Comparison of ENCODE assay signal across 1 cellular context in genomic region chr20:35619196-35620095, GRCh38.
TF ChIP-seq lines count a peak whose summit lies in the region.

No MANE protein-coding gene starts in this region.

TF ChIP-seq in HepG2, 621 proteins besides CTCF, POLR2A, EP300 and RAD21 (continued from another document and continues in another):
- no peak for TF ChIP-seq ZFP62 (CRISPR knock-in tag; IDR thresholded peaks at IDR 0.05)
- no peak for TF ChIP-seq ZNF253 (CRISPR knock-in tag; IDR thresholded peaks at IDR 0.05; ENCODE audit: borderline replicate concordance)
- TF ChIP-seq ZNF557 (CRISPR knock-in tag; IDR thresholded peaks at IDR 0.05), result peak; percentile 44; the same call in 1 of the 2 replicates
- peak; percentile 98 for TF ChIP-seq ZNF737 (CRISPR knock-in tag; IDR thresholded peaks at IDR 0.05; ENCODE audit: borderline replicate concordance)
- TF ChIP-seq CREM (IDR thresholded peaks at IDR 0.05), result 0 out of 2 replicates have a peak, but pooled peaks have one; percentile 30
- TF ChIP-seq CREM (CRISPR knock-in tag; IDR thresholded peaks at IDR 0.05), result no peak
- TF ChIP-seq CHCHD3 (CRISPR knock-in tag; IDR thresholded peaks at IDR 0.05), result no peak; the same call in 1 of the 2 replicates
- TF ChIP-seq KDM3A (CRISPR knock-in tag; IDR thresholded peaks at IDR 0.05; ENCODE audit: low read depth), result peak; percentile 96
- no peak for TF ChIP-seq SCMH1 (CRISPR knock-in tag; IDR thresholded peaks at IDR 0.05; ENCODE audit: borderline replicate concordance)
- TF ChIP-seq MLXIP (CRISPR knock-in tag; IDR thresholded peaks at IDR 0.05; ENCODE audit: borderline replicate concordance), result peak; percentile 19; the same call in 1 of the 2 replicates
- no peak for TF ChIP-seq PREB (CRISPR knock-in tag; IDR thresholded peaks at IDR 0.05)
- peak; percentile 83; the same call in 2 of the 3 replicates for TF ChIP-seq MXI1 (IDR thresholded peaks at IDR 0.05; ENCODE audit: borderline replicate concordance, low read depth, low read length)
- TF ChIP-seq KDM5B (CRISPR knock-in tag; IDR thresholded peaks at IDR 0.05; ENCODE audit: borderline replicate concordance), result peak; percentile 98
- 0 out of 2 replicates have a peak, but pooled peaks have one; percentile 61 for TF ChIP-seq ZNF674 (CRISPR knock-in tag; IDR thresholded peaks at IDR 0.05; ENCODE audit: low read depth)
- peak; percentile 18; the same call in 1 of the 2 replicates for TF ChIP-seq RFX5 (IDR thresholded peaks at IDR 0.05; ENCODE audit: low read depth, low read length)
- no peak for TF ChIP-seq ZFP36 (IDR thresholded peaks at IDR 0.05; ENCODE audit: borderline replicate concordance, low read depth, low read length, partially characterized antibody)
- peak; percentile 79 for TF ChIP-seq THRA (CRISPR knock-in tag; IDR thresholded peaks at IDR 0.05; ENCODE audit: borderline replicate concordance)
- no peak; the same call in 1 of the 2 replicates for TF ChIP-seq RXRB (CRISPR knock-in tag; IDR thresholded peaks at IDR 0.05; ENCODE audit: borderline replicate concordance)
- 0 out of 2 replicates have a peak, but pooled peaks have one; percentile 67 for TF ChIP-seq MED13 (CRISPR knock-in tag; IDR thresholded peaks at IDR 0.05)
- TF ChIP-seq RAD51 (IDR thresholded peaks at IDR 0.05; ENCODE audit: borderline replicate concordance), result no peak
- TF ChIP-seq ZNF20 (CRISPR knock-in tag; IDR thresholded peaks at IDR 0.05), result no peak
- peak; percentile 95 for TF ChIP-seq ERF (CRISPR knock-in tag; IDR thresholded peaks at IDR 0.05)
- peak; percentile 73; the same call in 1 of the 2 replicates for TF ChIP-seq JUND (CRISPR knock-in tag; IDR thresholded peaks at IDR 0.05)
- no peak for TF ChIP-seq HNF4A (CRISPR knock-in tag; IDR thresholded peaks at IDR 0.05)
- TF ChIP-seq FIP1L1 (IDR thresholded peaks at IDR 0.05; ENCODE audit: borderline replicate concordance, insufficient read depth, low read depth, low read length), result peak; percentile 87; the same call in 1 of the 2 replicates
- 0 out of 2 replicates have a peak, but pooled peaks have one; percentile 81 for TF ChIP-seq NFATC3 (CRISPR knock-in tag; IDR thresholded peaks at IDR 0.05)
- TF ChIP-seq ZBTB33 (CRISPR knock-in tag; IDR thresholded peaks at IDR 0.05), result no peak
- TF ChIP-seq ZNF160 (CRISPR knock-in tag; IDR thresholded peaks at IDR 0.05), result peak; percentile 91; the same call in 1 of the 2 replicates
- TF ChIP-seq CBX1 (IDR thresholded peaks at IDR 0.05; ENCODE audit: low read depth), result peak; percentile 57
- peak; percentile 93; the same call in 1 of the 2 replicates for TF ChIP-seq KLF11 (CRISPR knock-in tag; IDR thresholded peaks at IDR 0.05)
- no peak; the same call in 1 of the 2 replicates for TF ChIP-seq ZNF512 (CRISPR knock-in tag; IDR thresholded peaks at IDR 0.05)
- 0 out of 2 replicates have a peak, but pooled peaks have one; percentile 5 for TF ChIP-seq NCOA5 (CRISPR knock-in tag; IDR thresholded peaks at IDR 0.05)
- no peak for TF ChIP-seq TIGD3 (CRISPR knock-in tag; IDR thresholded peaks at IDR 0.05; ENCODE audit: borderline replicate concordance)
- peak; percentile 25; the same call in 1 of the 2 replicates for TF ChIP-seq ZC3H4 (CRISPR knock-in tag; IDR thresholded peaks at IDR 0.05; ENCODE audit: borderline replicate concordance)
- TF ChIP-seq NFKB2 (CRISPR knock-in tag; IDR thresholded peaks at IDR 0.05; ENCODE audit: borderline replicate concordance), result peak; percentile 96
- TF ChIP-seq NAIF1 (CRISPR knock-in tag; IDR thresholded peaks at IDR 0.05; ENCODE audit: borderline replicate concordance), result no peak
- TF ChIP-seq ARNT2 (CRISPR knock-in tag; IDR thresholded peaks at IDR 0.05; ENCODE audit: low read depth), result peak; percentile 93
- TF ChIP-seq ZNF281 (CRISPR knock-in tag; IDR thresholded peaks at IDR 0.05; ENCODE audit: borderline replicate concordance), result peak; percentile 59; the same call in 1 of the 2 replicates
- peak; percentile 97 for TF ChIP-seq ZMAT3 (CRISPR knock-in tag; conservative IDR thresholded peaks at IDR 0.05)
- TF ChIP-seq ZFAT (CRISPR knock-in tag; conservative IDR thresholded peaks at IDR 0.05), result no peak
- TF ChIP-seq TBX2 (CRISPR knock-in tag; IDR thresholded peaks at IDR 0.05; ENCODE audit: borderline replicate concordance), result peak; percentile 90
- no peak for TF ChIP-seq ZNF816 (CRISPR knock-in tag; IDR thresholded peaks at IDR 0.05; ENCODE audit: borderline replicate concordance)
- TF ChIP-seq NFE2 (CRISPR knock-in tag; IDR thresholded peaks at IDR 0.05), result no peak; the same call in 1 of the 2 replicates
- TF ChIP-seq SMARCE1 (IDR thresholded peaks at IDR 0.05; ENCODE audit: borderline replicate concordance), result no peak
- TF ChIP-seq DZIP1 (CRISPR knock-in tag; IDR thresholded peaks at IDR 0.05), result peak; percentile 98
- TF ChIP-seq ZNF224 (CRISPR knock-in tag; IDR thresholded peaks at IDR 0.05), result peak; percentile 97
- TF ChIP-seq TMF1 (CRISPR knock-in tag; IDR thresholded peaks at IDR 0.05; ENCODE audit: low read depth), result 0 out of 2 replicates have a peak, but pooled peaks have one; percentile 95
